ENCODE assay signal across 1 cellular context in the genomic region with DNA sequence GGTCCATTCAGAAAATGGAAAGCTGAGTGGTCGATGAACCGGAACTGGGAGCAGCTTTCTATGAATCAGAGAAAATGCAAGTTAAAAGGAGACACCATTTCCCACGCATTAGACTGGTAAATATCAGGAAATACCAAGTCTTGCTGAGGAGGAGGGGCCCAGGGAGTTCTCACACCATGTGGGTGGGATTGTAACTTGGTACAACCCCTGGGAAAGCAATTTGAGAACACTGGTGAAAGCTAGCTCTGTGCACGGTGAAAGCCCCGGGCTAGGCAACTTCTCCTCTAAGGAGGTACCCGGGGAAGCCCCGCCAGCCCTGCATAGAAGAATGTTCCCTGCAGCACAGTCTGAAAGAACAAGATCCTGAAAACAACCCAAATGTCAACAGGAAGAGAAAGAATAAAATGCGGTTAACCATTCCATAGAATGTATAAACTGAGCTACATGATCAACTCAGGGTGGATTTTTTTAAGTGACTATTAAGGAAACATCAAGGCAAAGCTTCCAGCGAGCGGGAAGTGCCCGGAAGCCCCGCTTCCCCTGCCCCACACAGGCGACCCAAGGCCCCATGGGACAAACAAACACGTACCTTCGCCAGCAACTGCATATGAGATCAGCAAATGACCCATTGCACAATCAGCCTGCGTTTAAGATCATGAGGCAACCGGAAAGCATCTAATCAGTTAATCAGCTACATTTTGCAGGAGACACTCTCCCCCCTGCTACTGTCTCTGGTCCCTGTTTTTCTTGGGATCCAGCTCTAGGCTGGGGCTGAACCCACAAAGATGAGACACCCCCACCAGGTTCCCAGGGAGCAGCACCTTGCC.
A peak's percentile ranks its signal among the peaks of the same experiment; 100 is the strongest.
TF ChIP-seq lines count a peak whose summit lies in the region.

No MANE protein-coding gene starts in this region.

TF ChIP-seq in HEK293, 187 proteins besides CTCF, POLR2A, EP300 and RAD21 (continued from another document and continues in another):
- no peak for TF ChIP-seq ZNF426 (tag by site-specific recombination; IDR thresholded peaks at IDR 0.05)
- TF ChIP-seq ZNF548 (tag by site-specific recombination; IDR thresholded peaks at IDR 0.05): no peak
- no peak for TF ChIP-seq YY1 (tag by site-specific recombination; IDR thresholded peaks at IDR 0.05)
- TF ChIP-seq EGR2 (tag by site-specific recombination; IDR thresholded peaks at IDR 0.05; ENCODE audit: low read depth): peak; percentile 40; the same call in 1 of the 2 replicates
- TF ChIP-seq TRIM28 (IDR thresholded peaks at IDR 0.05; ENCODE audit: borderline replicate concordance, low read length): peak; percentile 70; the same call in 1 of the 2 replicates
- no peak for TF ChIP-seq MEIS1 (CRISPR knock-in tag; IDR thresholded peaks at IDR 0.05; ENCODE audit: borderline replicate concordance)
- TF ChIP-seq GLIS1 (tag by site-specific recombination; IDR thresholded peaks at IDR 0.05): peak; percentile 74
- TF ChIP-seq ZNF600 (tag by site-specific recombination; IDR thresholded peaks at IDR 0.05): peak; percentile 46; the same call in 1 of the 2 replicates
- no peak for TF ChIP-seq ZNF146 (tag by site-specific recombination; IDR thresholded peaks at IDR 0.05)
- TF ChIP-seq REPIN1 (tag by site-specific recombination; IDR thresholded peaks at IDR 0.05; ENCODE audit: low read depth): no peak
- TF ChIP-seq HOXD13 (CRISPR knock-in tag; IDR thresholded peaks at IDR 0.05; ENCODE audit: borderline replicate concordance): no peak
- no peak for TF ChIP-seq ZNF214 (tag by site-specific recombination; IDR thresholded peaks at IDR 0.05; ENCODE audit: borderline replicate concordance)
- TF ChIP-seq, protein P1, sequence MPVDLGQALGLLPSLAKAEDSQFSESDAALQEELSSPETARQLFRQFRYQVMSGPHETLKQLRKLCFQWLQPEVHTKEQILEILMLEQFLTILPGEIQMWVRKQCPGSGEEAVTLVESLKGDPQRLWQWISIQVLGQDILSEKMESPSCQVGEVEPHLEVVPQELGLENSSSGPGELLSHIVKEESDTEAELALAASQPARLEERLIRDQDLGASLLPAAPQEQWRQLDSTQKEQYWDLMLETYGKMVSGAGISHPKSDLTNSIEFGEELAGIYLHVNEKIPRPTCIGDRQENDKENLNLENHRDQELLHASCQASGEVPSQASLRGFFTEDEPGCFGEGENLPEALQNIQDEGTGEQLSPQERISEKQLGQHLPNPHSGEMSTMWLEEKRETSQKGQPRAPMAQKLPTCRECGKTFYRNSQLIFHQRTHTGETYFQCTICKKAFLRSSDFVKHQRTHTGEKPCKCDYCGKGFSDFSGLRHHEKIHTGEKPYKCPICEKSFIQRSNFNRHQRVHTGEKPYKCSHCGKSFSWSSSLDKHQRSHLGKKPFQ (tag by site-specific recombination; IDR thresholded peaks at IDR 0.05): peak; percentile 78
- no peak for TF ChIP-seq SALL2 (tag by site-specific recombination; IDR thresholded peaks at IDR 0.05; ENCODE audit: borderline replicate concordance)
- TF ChIP-seq ZNF555 (tag by site-specific recombination; conservative IDR thresholded peaks at IDR 0.05): no peak
- no peak for TF ChIP-seq ZNF138 (tag by site-specific recombination; IDR thresholded peaks at IDR 0.05; ENCODE audit: borderline replicate concordance)
- TF ChIP-seq, protein P2, sequence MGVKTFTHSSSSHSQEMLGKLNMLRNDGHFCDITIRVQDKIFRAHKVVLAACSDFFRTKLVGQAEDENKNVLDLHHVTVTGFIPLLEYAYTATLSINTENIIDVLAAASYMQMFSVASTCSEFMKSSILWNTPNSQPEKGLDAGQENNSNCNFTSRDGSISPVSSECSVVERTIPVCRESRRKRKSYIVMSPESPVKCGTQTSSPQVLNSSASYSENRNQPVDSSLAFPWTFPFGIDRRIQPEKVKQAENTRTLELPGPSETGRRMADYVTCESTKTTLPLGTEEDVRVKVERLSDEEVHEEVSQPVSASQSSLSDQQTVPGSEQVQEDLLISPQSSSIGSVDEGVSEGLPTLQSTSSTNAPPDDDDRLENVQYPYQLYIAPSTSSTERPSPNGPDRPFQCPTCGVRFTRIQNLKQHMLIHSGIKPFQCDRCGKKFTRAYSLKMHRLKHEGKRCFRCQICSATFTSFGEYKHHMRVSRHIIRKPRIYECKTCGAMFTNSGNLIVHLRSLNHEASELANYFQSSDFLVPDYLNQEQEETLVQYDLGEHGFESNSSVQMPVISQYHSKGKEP (tag by site-specific recombination; IDR thresholded peaks at IDR 0.05): no peak
- TF ChIP-seq, protein P3, sequence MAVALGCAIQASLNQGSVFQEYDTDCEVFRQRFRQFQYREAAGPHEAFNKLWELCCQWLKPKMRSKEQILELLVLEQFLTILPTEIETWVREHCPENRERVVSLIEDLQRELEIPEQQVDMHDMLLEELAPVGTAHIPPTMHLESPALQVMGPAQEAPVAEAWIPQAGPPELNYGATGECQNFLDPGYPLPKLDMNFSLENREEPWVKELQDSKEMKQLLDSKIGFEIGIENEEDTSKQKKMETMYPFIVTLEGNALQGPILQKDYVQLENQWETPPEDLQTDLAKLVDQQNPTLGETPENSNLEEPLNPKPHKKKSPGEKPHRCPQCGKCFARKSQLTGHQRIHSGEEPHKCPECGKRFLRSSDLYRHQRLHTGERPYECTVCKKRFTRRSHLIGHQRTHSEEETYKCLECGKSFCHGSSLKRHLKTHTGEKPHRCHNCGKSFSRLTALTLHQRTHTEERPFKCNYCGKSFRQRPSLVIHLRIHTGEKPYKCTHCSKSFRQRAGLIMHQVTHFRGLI (tag by site-specific recombination; IDR thresholded peaks at IDR 0.05): no peak
- TF ChIP-seq, protein P4, sequence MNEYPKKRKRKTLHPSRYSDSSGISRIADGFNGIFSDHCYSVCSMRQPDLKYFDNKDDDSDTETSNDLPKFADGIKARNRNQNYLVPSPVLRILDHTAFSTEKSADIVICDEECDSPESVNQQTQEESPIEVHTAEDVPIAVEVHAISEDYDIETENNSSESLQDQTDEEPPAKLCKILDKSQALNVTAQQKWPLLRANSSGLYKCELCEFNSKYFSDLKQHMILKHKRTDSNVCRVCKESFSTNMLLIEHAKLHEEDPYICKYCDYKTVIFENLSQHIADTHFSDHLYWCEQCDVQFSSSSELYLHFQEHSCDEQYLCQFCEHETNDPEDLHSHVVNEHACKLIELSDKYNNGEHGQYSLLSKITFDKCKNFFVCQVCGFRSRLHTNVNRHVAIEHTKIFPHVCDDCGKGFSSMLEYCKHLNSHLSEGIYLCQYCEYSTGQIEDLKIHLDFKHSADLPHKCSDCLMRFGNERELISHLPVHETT (tag by site-specific recombination; IDR thresholded peaks at IDR 0.05): peak; percentile 63
- peak; percentile 71 for TF ChIP-seq ZNF335 (tag by site-specific recombination; conservative IDR thresholded peaks at IDR 0.05)
- TF ChIP-seq ZNF843 (tag by site-specific recombination; IDR thresholded peaks at IDR 0.05): 0 out of 2 replicates have a peak, but pooled peaks have one; percentile 35
- TF ChIP-seq, protein P5, sequence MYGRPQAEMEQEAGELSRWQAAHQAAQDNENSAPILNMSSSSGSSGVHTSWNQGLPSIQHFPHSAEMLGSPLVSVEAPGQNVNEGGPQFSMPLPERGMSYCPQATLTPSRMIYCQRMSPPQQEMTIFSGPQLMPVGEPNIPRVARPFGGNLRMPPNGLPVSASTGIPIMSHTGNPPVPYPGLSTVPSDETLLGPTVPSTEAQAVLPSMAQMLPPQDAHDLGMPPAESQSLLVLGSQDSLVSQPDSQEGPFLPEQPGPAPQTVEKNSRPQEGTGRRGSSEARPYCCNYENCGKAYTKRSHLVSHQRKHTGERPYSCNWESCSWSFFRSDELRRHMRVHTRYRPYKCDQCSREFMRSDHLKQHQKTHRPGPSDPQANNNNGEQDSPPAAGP (tag by site-specific recombination; IDR thresholded peaks at IDR 0.05): no peak
- TF ChIP-seq ZBTB1 (tag by site-specific recombination; IDR thresholded peaks at IDR 0.05): no peak
- TF ChIP-seq SP7 (tag by site-specific recombination; IDR thresholded peaks at IDR 0.05): peak; percentile 66
- TF ChIP-seq, protein P6, sequence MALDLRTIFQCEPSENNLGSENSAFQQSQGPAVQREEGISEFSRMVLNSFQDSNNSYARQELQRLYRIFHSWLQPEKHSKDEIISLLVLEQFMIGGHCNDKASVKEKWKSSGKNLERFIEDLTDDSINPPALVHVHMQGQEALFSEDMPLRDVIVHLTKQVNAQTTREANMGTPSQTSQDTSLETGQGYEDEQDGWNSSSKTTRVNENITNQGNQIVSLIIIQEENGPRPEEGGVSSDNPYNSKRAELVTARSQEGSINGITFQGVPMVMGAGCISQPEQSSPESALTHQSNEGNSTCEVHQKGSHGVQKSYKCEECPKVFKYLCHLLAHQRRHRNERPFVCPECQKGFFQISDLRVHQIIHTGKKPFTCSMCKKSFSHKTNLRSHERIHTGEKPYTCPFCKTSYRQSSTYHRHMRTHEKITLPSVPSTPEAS (tag by site-specific recombination; IDR thresholded peaks at IDR 0.05): 0 out of 2 replicates have a peak, but pooled peaks have one; percentile 25
- no peak for TF ChIP-seq KLF10 (tag by site-specific recombination; IDR thresholded peaks at IDR 0.05)
- TF ChIP-seq ZNF311 (tag by site-specific recombination; IDR thresholded peaks at IDR 0.05; ENCODE audit: borderline replicate concordance): no peak
- peak; percentile 58; the same call in 1 of the 2 replicates for TF ChIP-seq BCL11A (tag by site-specific recombination; IDR thresholded peaks at IDR 0.05; ENCODE audit: low read depth)
- peak; percentile 11 for TF ChIP-seq SETDB1 (IDR thresholded peaks at IDR 0.05; ENCODE audit: insufficient read length, low read length)
- TF ChIP-seq, protein P7, sequence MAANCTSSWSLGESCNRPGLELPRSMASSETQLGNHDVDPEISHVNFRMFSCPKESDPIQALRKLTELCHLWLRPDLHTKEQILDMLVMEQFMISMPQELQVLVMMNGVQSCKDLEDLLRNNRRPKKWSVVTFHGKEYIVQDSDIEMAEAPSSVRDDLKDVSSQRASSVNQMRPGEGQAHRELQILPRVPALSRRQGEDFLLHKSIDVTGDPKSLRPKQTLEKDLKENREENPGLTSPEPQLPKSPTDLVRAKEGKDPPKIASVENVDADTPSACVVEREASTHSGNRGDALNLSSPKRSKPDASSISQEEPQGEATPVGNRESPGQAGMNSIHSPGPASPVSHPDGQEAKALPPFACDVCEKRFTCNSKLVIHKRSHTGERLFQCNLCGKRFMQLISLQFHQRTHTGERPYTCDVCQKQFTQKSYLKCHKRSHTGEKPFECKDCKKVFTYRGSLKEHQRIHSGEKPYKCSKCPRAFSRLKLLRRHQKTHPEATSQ (tag by site-specific recombination; IDR thresholded peaks at IDR 0.05): no peak
- no peak for TF ChIP-seq ZNF514 (tag by site-specific recombination; IDR thresholded peaks at IDR 0.05)
- TF ChIP-seq, protein P8, sequence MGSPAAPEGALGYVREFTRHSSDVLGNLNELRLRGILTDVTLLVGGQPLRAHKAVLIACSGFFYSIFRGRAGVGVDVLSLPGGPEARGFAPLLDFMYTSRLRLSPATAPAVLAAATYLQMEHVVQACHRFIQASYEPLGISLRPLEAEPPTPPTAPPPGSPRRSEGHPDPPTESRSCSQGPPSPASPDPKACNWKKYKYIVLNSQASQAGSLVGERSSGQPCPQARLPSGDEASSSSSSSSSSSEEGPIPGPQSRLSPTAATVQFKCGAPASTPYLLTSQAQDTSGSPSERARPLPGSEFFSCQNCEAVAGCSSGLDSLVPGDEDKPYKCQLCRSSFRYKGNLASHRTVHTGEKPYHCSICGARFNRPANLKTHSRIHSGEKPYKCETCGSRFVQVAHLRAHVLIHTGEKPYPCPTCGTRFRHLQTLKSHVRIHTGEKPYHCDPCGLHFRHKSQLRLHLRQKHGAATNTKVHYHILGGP (tag by site-specific recombination; IDR thresholded peaks at IDR 0.05): peak; percentile 71
- no peak for TF ChIP-seq ZNF830 (tag by site-specific recombination; IDR thresholded peaks at IDR 0.05; ENCODE audit: low read depth)
- TF ChIP-seq, protein P9, sequence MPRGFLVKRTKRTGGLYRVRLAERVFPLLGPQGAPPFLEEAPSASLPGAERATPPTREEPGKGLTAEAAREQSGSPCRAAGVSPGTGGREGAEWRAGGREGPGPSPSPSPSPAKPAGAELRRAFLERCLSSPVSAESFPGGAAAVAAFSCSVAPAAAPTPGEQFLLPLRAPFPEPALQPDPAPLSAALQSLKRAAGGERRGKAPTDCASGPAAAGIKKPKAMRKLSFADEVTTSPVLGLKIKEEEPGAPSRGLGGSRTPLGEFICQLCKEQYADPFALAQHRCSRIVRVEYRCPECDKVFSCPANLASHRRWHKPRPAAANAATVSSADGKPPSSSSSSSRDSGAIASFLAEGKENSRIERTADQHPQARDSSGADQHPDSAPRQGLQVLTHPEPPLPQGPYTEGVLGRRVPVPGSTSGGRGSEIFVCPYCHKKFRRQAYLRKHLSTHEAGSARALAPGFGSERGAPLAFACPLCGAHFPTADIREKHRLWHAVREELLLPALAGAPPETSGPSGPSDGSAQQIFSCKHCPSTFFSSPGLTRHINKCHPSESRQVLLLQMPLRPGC (tag by site-specific recombination; IDR thresholded peaks at IDR 0.05): peak; percentile 61; the same call in 1 of the 2 replicates
- TF ChIP-seq, protein P10, sequence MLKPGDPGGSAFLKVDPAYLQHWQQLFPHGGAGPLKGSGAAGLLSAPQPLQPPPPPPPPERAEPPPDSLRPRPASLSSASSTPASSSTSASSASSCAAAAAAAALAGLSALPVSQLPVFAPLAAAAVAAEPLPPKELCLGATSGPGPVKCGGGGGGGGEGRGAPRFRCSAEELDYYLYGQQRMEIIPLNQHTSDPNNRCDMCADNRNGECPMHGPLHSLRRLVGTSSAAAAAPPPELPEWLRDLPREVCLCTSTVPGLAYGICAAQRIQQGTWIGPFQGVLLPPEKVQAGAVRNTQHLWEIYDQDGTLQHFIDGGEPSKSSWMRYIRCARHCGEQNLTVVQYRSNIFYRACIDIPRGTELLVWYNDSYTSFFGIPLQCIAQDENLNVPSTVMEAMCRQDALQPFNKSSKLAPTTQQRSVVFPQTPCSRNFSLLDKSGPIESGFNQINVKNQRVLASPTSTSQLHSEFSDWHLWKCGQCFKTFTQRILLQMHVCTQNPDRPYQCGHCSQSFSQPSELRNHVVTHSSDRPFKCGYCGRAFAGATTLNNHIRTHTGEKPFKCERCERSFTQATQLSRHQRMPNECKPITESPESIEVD (tag by site-specific recombination; IDR thresholded peaks at IDR 0.05): no peak
- no peak for TF ChIP-seq ZNF670 (tag by site-specific recombination; IDR thresholded peaks at IDR 0.05; ENCODE audit: low read depth)
- no peak for TF ChIP-seq ZNF10 (tag by site-specific recombination; IDR thresholded peaks at IDR 0.05)
- TF ChIP-seq ZFP41 (tag by site-specific recombination; IDR thresholded peaks at IDR 0.05; ENCODE audit: borderline replicate concordance): no peak
- no peak for TF ChIP-seq ZNF626 (tag by site-specific recombination; IDR thresholded peaks at IDR 0.05)
- peak; percentile 88 for TF ChIP-seq ZBTB21 (tag by site-specific recombination; IDR thresholded peaks at IDR 0.05)
- TF ChIP-seq ZNF530 (tag by site-specific recombination; IDR thresholded peaks at IDR 0.05; ENCODE audit: low read depth): no peak
- no peak; the same call in 1 of the 2 replicates for TF ChIP-seq ZXDB (tag by site-specific recombination; IDR thresholded peaks at IDR 0.05)
